In genomic region chr17:16430650-16431049, GRCh38 we compare ENCODE assay signal across 30 cellular contexts. TPM values are rescaled to one million over a fixed set of nuclear protein-coding genes. Genes with fewer than 3 reads are reported as not detected.
"Had no signal": no experiment of that assay in that cellular context is flagged by ENCODE, and none has a peak within 500 bp of the region (broad histone marks: within the 10 kb centered on the region; RNA-seq: fewer than 3 reads in every experiment).

No MANE protein-coding gene starts in this region.

- DNase-seq: natural killer cell; occipital lobe; ovary; posterior cingulate gyrus; psoas muscle; right cardiac atrium; right lobe of liver; sigmoid colon; small intestine; stimulated activated CD4-positive, alpha-beta T cell treated with anti-CD3 and anti-CD28 coated beads, Interleukin-15, amount 100 ng/mL, for 24 hours; stimulated activated CD4-positive, alpha-beta T cell treated with anti-CD3 and anti-CD28 coated beads, Interleukin-2, amount 100 ng/mL, for 24 hours; stimulated activated CD4-positive, alpha-beta T cell treated with anti-CD3 and anti-CD28 coated beads, Interleukin-2, amount 100 ng/mL, for 48 hours; stimulated activated CD4-positive, alpha-beta T cell treated with anti-CD3 and anti-CD28 coated beads, Interleukin-4, amount 100 ng/mL, for 24 hours; stimulated activated naive CD4-positive, alpha-beta T cell; stimulated activated naive CD8-positive, alpha-beta T cell treated with anti-CD3 and anti-CD28 coated beads, Interleukin-15, amount 100 ng/mL, for 72 hours; stimulated activated naive CD8-positive, alpha-beta T cell treated with anti-CD3 and anti-CD28 coated beads, Interleukin-15, Interleukin-2, amounts not matched to agents 100 U/mL and 50 U/mL, for 24 hours; substantia nigra; testis; tibial artery; transverse colon; upper lobe of right lung; uterus had no signal

- H3K4me3 ChIP-seq: neural progenitor cell, ovary, psoas muscle, right lobe of liver, sigmoid colon, suprapubic skin, testis, tibial artery, transverse colon, upper lobe of right lung, uterus had no signal

- H3K27me3 ChIP-seq: neural progenitor cell, ovary, right lobe of liver, sigmoid colon, suprapubic skin, testis, tibial artery, transverse colon, upper lobe of right lung, uterus had no signal

- H3K79me2 ChIP-seq: parathyroid adenoma had no signal

- ATAC-seq: natural killer cell; psoas muscle; right cardiac atrium; right lobe of liver; stimulated activated memory B cell treated with anti-CD40 and anti-IgM and Interleukin-4, amounts not matched to agents 10 μg/mL and 1 μg/mL and 100 μg/mL, for 72 hours; stimulated activated naive CD8-positive, alpha-beta T cell treated with anti-CD3 and anti-CD28 coated beads, Interleukin-15, amount 100 ng/mL, for 72 hours; stimulated activated naive CD8-positive, alpha-beta T cell treated with anti-CD3 and anti-CD28 coated beads, Interleukin-15, Interleukin-2, amounts not matched to agents 100 U/mL and 50 U/mL, for 24 hours; upper lobe of right lung had no signal

- H3K9me3 Mint-ChIP-seq: natural killer cell; nephron; neural progenitor cell; stimulated activated memory B cell treated with anti-CD40 and anti-IgM and Interleukin-4, amounts not matched to agents 10 μg/mL and 1 μg/mL and 100 μg/mL, for 72 hours; stimulated activated naive CD8-positive, alpha-beta T cell treated with anti-CD3 and anti-CD28 coated beads, Interleukin-15, amount 100 ng/mL, for 72 hours; type B pancreatic cell had no signal

- H3K4me3 Mint-ChIP-seq: natural killer cell; nephron; neural progenitor cell; stimulated activated memory B cell treated with anti-CD40 and anti-IgM and Interleukin-4, amounts not matched to agents 10 μg/mL and 1 μg/mL and 100 μg/mL, for 72 hours; stimulated activated naive CD8-positive, alpha-beta T cell treated with anti-CD3 and anti-CD28 coated beads, Interleukin-15, amount 100 ng/mL, for 72 hours; type B pancreatic cell had no signal

- H3K4me1 ChIP-seq: neural progenitor cell, psoas muscle, testis, tibial artery, transverse colon, upper lobe of right lung, uterus had no signal

- H3K9ac ChIP-seq: neural progenitor cell, parathyroid adenoma had no signal

- H2AFZ ChIP-seq: neural progenitor cell, parathyroid adenoma had no signal

- H3K27me3 Mint-ChIP-seq: progenitor cell of endocrine pancreas; stimulated activated memory B cell treated with anti-CD40 and anti-IgM and Interleukin-4, amounts not matched to agents 10 μg/mL and 1 μg/mL and 100 μg/mL, for 72 hours; stimulated activated naive CD8-positive, alpha-beta T cell treated with anti-CD3 and anti-CD28 coated beads, Interleukin-15, amount 100 ng/mL, for 72 hours; type B pancreatic cell had no signal

- H3K27ac Mint-ChIP-seq: nephron; neural progenitor cell; progenitor cell of endocrine pancreas; stimulated activated memory B cell treated with anti-CD40 and anti-IgM and Interleukin-4, amounts not matched to agents 10 μg/mL and 1 μg/mL and 100 μg/mL, for 72 hours; type B pancreatic cell had no signal

- H3K9me3 ChIP-seq: ovary, psoas muscle, right lobe of liver, sigmoid colon, suprapubic skin, testis, tibial artery, transverse colon, upper lobe of right lung, uterus had no signal

- H3K36me3 Mint-ChIP-seq: natural killer cell, neural progenitor cell, type B pancreatic cell had no signal

- H3K36me3 ChIP-seq: neural progenitor cell, ovary, right lobe of liver, sigmoid colon, transverse colon, uterus had no signal

- H3K27ac ChIP-seq: neural progenitor cell, ovary, parathyroid adenoma, psoas muscle, right lobe of liver, sigmoid colon, suprapubic skin, testis, tibial artery, transverse colon, upper lobe of right lung, uterus had no signal

- H3K4me2 ChIP-seq: neural progenitor cell had no signal

RNA-seq across cellular contexts. Expression of gene TRPV2, which starts 15.3 kb away (rescaled TPM):
- polyA plus RNA-seq: neural cell had no signal
